ENCODE assay signal across 8 cellular contexts in genomic region chrX:80808854-80809493, GRCh38. TPM values are rescaled to one million over a fixed set of nuclear protein-coding genes. Genes with fewer than 3 reads are reported as not detected.
DNase-seq lines count a peak whose midpoint lies in the region; ATAC-seq and TF ChIP-seq lines count a peak whose summit lies in the region.

No MANE protein-coding gene starts in this region.

- no peaks in the 10 kb centered on the region for H3K9me3 ChIP-seq in OCI-LY1 (ENCODE audit: low read length)

- H3K4me1 ChIP-seq in OCI-LY1 (ENCODE audit: insufficient read depth, low read length, severe bottlenecking) = peaks cover 25% of the 10 kb centered on the region

- H4K20me1 ChIP-seq in OCI-LY1 (ENCODE audit: insufficient read depth, low read length) = no peaks in the 10 kb centered on the region

- peak overlapping the region; percentile 77 for H3K27ac ChIP-seq in OCI-LY1 (ENCODE audit: low read depth, low read length, poor library complexity, severe bottlenecking)

- peaks cover 30% of the 10 kb centered on the region for H3K79me2 ChIP-seq in OCI-LY1 (ENCODE audit: insufficient read depth, low read length)

- H3K4me2 ChIP-seq in OCI-LY1 (ENCODE audit: low read length) = peak overlapping the region; percentile 74

- H3K27me3 Mint-ChIP-seq in activated naive CD4-positive, alpha-beta T cell treated with anti-CD3 and anti-CD28 coated beads, Interleukin-2, amount 10 ng/mL, durations not matched to agents 7 days and 5 days = peaks cover 5% of the 10 kb centered on the region

- POLR2A ChIA-PET in GM10248 (lab: Yijun Ruan, JAX) = no interaction called here

- no peaks in the 10 kb centered on the region for H3F3A ChIP-seq in OCI-LY1 (ENCODE audit: insufficient read depth, low read length)

- ATAC-seq in left cardiac atrium (peak; percentile 4 to 19), GM21723 (IDR thresholded peaks at IDR 0.05; ENCODE audit: unreplicated experiment) (no peak)

- intact Hi-C loops in left cardiac atrium (cut with DNase I) = no loop called here

- peak; percentile 27 for DNase-seq in DMS79 treated with DMSO at 0.1 percent for 48 hours (lab: John Stamatoyannopoulos, UW)
- no peak for DNase-seq in DMS79 (lab: John Stamatoyannopoulos, UW)
- peak; percentile 51 for DNase-seq in activated naive CD4-positive, alpha-beta T cell treated with anti-CD3 and anti-CD28 coated beads, Interleukin-2, amount 10 ng/mL, durations not matched to agents 7 days and 5 days
- DNase-seq in left cardiac atrium = no peak
- DNase-seq in pons (ENCODE audit: low spot score) = peak; percentile 34
- no peak for DNase-seq in GM10248 (ENCODE audit: extremely low spot score)

- peak overlapping the region; percentile 91 for H3K4me3 Mint-ChIP-seq in activated naive CD4-positive, alpha-beta T cell treated with anti-CD3 and anti-CD28 coated beads, Interleukin-2, amount 10 ng/mL, durations not matched to agents 7 days and 5 days

- H3K4me3 ChIP-seq in OCI-LY1 (ENCODE audit: low read depth, low read length, poor library complexity, severe bottlenecking) = peak overlapping the region; percentile 85

- H3K36me3 Mint-ChIP-seq in activated naive CD4-positive, alpha-beta T cell treated with anti-CD3 and anti-CD28 coated beads, Interleukin-2, amount 10 ng/mL, durations not matched to agents 7 days and 5 days = peaks cover 2% of the 10 kb centered on the region

- no peak overlapping the region for H2AFZ ChIP-seq in OCI-LY1 (ENCODE audit: low read length)

- no peaks in the 10 kb centered on the region for H3K36me3 ChIP-seq in OCI-LY1 (ENCODE audit: insufficient read depth, low read length)

- CTCF ChIA-PET in activated naive CD4-positive, alpha-beta T cell treated with anti-CD3 and anti-CD28 coated beads, Interleukin-2, amount 10 ng/mL, durations not matched to agents 7 days and 5 days (lab: Charles Lee) = no interaction called here
- CTCF ChIA-PET in GM10248 (lab: Yijun Ruan, JAX) = interaction anchor here (1.0 to 1.4 kb wide), 2 partner anchors 19 to 32 kb away, joined by 3 read pairs; no protein-coding TSS in a partner anchor

- H3K9me2 ChIP-seq in OCI-LY1 (ENCODE audit: low read depth, low read length) = no peaks in the 10 kb centered on the region

- no peaks in the 10 kb centered on the region for H3K27me3 ChIP-seq in OCI-LY1 (ENCODE audit: insufficient read depth, low read length)

- H3K9me3 Mint-ChIP-seq in activated naive CD4-positive, alpha-beta T cell treated with anti-CD3 and anti-CD28 coated beads, Interleukin-2, amount 10 ng/mL, durations not matched to agents 7 days and 5 days = no peaks in the 10 kb centered on the region

- peak overlapping the region; percentile 75 for H3K9ac ChIP-seq in OCI-LY1 (ENCODE audit: low read length)

- TF ChIP-seq CTCF in OCI-LY1 (IDR thresholded peaks at IDR 0.05; ENCODE audit: low read length) = no peak
- TF ChIP-seq CTCF in GM10248 (IDR thresholded peaks at IDR 0.05; ENCODE audit: control extremely low read depth, extremely low read depth, low read depth, missing control alignments) = no peak

- peak overlapping the region; percentile 96 for H3K27ac Mint-ChIP-seq in activated naive CD4-positive, alpha-beta T cell treated with anti-CD3 and anti-CD28 coated beads, Interleukin-2, amount 10 ng/mL, durations not matched to agents 7 days and 5 days

- H3K4me1 Mint-ChIP-seq in activated naive CD4-positive, alpha-beta T cell treated with anti-CD3 and anti-CD28 coated beads, Interleukin-2, amount 10 ng/mL, durations not matched to agents 7 days and 5 days = peaks cover 39% of the 10 kb centered on the region

RNA-seq across cellular contexts. Expression of gene BRWD3, which starts 0.7 kb away (rescaled TPM):
- total RNA-seq in left cardiac atrium = 1 to 10 TPM; 7.6 to 8.6 TPM

Comparison
In these comparisons a context has a peak if more than half of its experiments do, and no peak if none do; other contexts are left out.
1. DNase-seq: peak in DMS79 treated with DMSO at 0.1 percent for 48 hours (single experiment), activated naive CD4-positive, alpha-beta T cell treated with anti-CD3 and anti-CD28 coated beads, Interleukin-2, amount 10 ng/mL, durations not matched to agents 7 days and 5 days (single experiment) and pons (single experiment); none in DMS79 (single experiment), left cardiac atrium (single experiment) and GM10248 (single experiment).